In the genomic region with DNA sequence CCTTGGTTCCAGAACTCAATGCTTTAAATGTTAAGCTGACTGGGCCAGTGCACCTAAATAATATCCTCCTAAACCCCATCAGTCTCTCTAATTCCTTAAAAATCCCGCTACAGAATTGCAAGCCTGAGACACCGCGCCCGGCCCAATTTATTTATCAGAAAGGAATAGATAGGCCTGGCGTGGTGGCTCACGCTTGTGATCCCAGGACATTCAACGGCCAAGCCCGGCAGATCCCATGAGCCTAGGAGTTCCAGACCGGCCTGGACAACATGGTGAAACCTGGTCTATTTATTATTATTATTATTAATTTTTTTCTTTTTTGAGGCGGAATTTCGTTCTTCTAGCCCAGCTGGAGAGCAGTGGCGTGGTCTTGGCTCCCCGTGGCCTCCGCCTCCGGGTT, we compare ENCODE assay signal across 5 cellular contexts.
"Had no signal": no experiment of that assay in that cellular context is flagged by ENCODE, and none has a peak within 500 bp of the region (broad histone marks: within the 10 kb centered on the region; RNA-seq: fewer than 3 reads in every experiment).

No MANE protein-coding gene starts in this region.

- H3K4me3 Mint-ChIP-seq: IgD-negative memory B cell had no signal

- DNase-seq: IMR-90, KBM-7 had no signal

- H3K36me3 Mint-ChIP-seq: IgD-negative memory B cell had no signal

- H3K27ac ChIP-seq: HL-60 had no signal

- H3K27ac Mint-ChIP-seq: IgD-negative memory B cell had no signal

- H3K4me3 ChIP-seq: K562 had no signal

- H3K4me1 Mint-ChIP-seq: IgD-negative memory B cell had no signal
